ENCODE assay signal across 1 cellular context in genomic region chr6:57221191-57221935, GRCh38.
TF ChIP-seq lines count a peak whose summit lies in the region.

No MANE protein-coding gene starts in this region.

TF ChIP-seq in HepG2, 621 proteins besides CTCF, POLR2A, EP300 and RAD21 (continued from another document):
- TF ChIP-seq PCBP2 (optimal IDR thresholded peaks at IDR 0.05; ENCODE audit: low read depth, low read length, poor library complexity, severe bottlenecking): no peak
- TF ChIP-seq ZUFSP (CRISPR knock-in tag; IDR thresholded peaks at IDR 0.05; ENCODE audit: borderline replicate concordance): no peak
- no peak for TF ChIP-seq ZNF775 (CRISPR knock-in tag; IDR thresholded peaks at IDR 0.05; ENCODE audit: borderline replicate concordance)
- TF ChIP-seq ZHX2 (IDR thresholded peaks at IDR 0.05; ENCODE audit: low read depth): no peak
- TF ChIP-seq ZHX2 (CRISPR knock-in tag; IDR thresholded peaks at IDR 0.05; ENCODE audit: borderline replicate concordance): no peak
- TF ChIP-seq ZFP36L2 (CRISPR knock-in tag; IDR thresholded peaks at IDR 0.05): no peak
- no peak for TF ChIP-seq THRA (CRISPR knock-in tag; IDR thresholded peaks at IDR 0.05; ENCODE audit: borderline replicate concordance)
- TF ChIP-seq NR1H2 (CRISPR knock-in tag; IDR thresholded peaks at IDR 0.05; ENCODE audit: borderline replicate concordance, low read depth): no peak
- TF ChIP-seq ZNF704 (CRISPR knock-in tag; IDR thresholded peaks at IDR 0.05; ENCODE audit: borderline replicate concordance): no peak
- TF ChIP-seq U2AF2 (IDR thresholded peaks at IDR 0.05; ENCODE audit: low read depth, low read length): no peak
- TF ChIP-seq ZBTB49 (CRISPR knock-in tag; IDR thresholded peaks at IDR 0.05; ENCODE audit: borderline replicate concordance): no peak
- TF ChIP-seq DMTF1 (CRISPR knock-in tag; IDR thresholded peaks at IDR 0.05): no peak
- peak; percentile 92 for TF ChIP-seq KDM2A (CRISPR knock-in tag; IDR thresholded peaks at IDR 0.05; ENCODE audit: borderline replicate concordance, low read depth)
- TF ChIP-seq THAP9 (CRISPR knock-in tag; IDR thresholded peaks at IDR 0.05; ENCODE audit: borderline replicate concordance): no peak
- TF ChIP-seq AKAP8 (CRISPR knock-in tag; IDR thresholded peaks at IDR 0.05): 0 out of 2 replicates have a peak, but pooled peaks have one; percentile 28
- TF ChIP-seq ZBTB42 (CRISPR knock-in tag; IDR thresholded peaks at IDR 0.05): no peak
- no peak for TF ChIP-seq SNAPC5 (CRISPR knock-in tag; IDR thresholded peaks at IDR 0.05; ENCODE audit: borderline replicate concordance)
- TF ChIP-seq ZNF580 (CRISPR knock-in tag; IDR thresholded peaks at IDR 0.05; ENCODE audit: borderline replicate concordance, low read depth): no peak
- peak; percentile 87; the same call in 1 of the 2 replicates for TF ChIP-seq ZNF235 (CRISPR knock-in tag; IDR thresholded peaks at IDR 0.05; ENCODE audit: borderline replicate concordance)
